16 cellular contexts compared by ENCODE assay signal in genomic region chr16:88519938-88520653, GRCh38. TPM values are rescaled to one million over a fixed set of nuclear protein-coding genes. Genes with fewer than 3 reads are reported as not detected.
DNase-seq lines count a peak whose midpoint lies in the region; ATAC-seq and TF ChIP-seq lines count a peak whose summit lies in the region.
"Had no signal": no experiment of that assay in that cellular context is flagged by ENCODE, and none has a peak within 500 bp of the region (broad histone marks: within the 10 kb centered on the region; RNA-seq: fewer than 3 reads in every experiment).

No MANE protein-coding gene starts in this region.

- no peaks in the 10 kb centered on the region for H3K9me3 Mint-ChIP-seq in stimulated activated naive CD8-positive, alpha-beta T cell treated with anti-CD3 and anti-CD28 coated beads, Interleukin-15, Interleukin-2, amounts not matched to agents 100 ng/mL and 50 ng/mL, for 24 hours
- peaks cover 8% of the 10 kb centered on the region for H3K9me3 Mint-ChIP-seq in activated T-helper 1 cell treated with anti-CD3 and anti-CD28 coated beads, Interleukin-12 subunit alpha, Interleukin-12 subunit beta, Interleukin-2, Interleukin-4 antibody, amounts not matched to agents 30 ng/mL and 10 ng/mL and 1 ng/mL, durations not matched to agents 14 hours and 24 hours and 36 hours
- H3K9me3 Mint-ChIP-seq in progenitor cell of endocrine pancreas (ENCODE audit: low read depth), result no peaks in the 10 kb centered on the region

- no peak overlapping the region for H3K27ac ChIP-seq in body of pancreas
- H3K27ac ChIP-seq: A549, C4-2B had no signal

- no peak for ATAC-seq in stimulated activated naive CD8-positive, alpha-beta T cell treated with anti-CD3 and anti-CD28 coated beads, Interleukin-15, Interleukin-2, amounts not matched to agents 100 U/mL and 50 U/mL, for 24 hours
- ATAC-seq in GM21528 (IDR thresholded peaks at IDR 0.05; ENCODE audit: low FRiP score, unreplicated experiment), result no peak
- ATAC-seq in body of pancreas, result no peak

- no peaks in the 10 kb centered on the region for H3K4me1 Mint-ChIP-seq in stimulated activated naive CD8-positive, alpha-beta T cell treated with anti-CD3 and anti-CD28 coated beads, Interleukin-15, Interleukin-2, amounts not matched to agents 100 ng/mL and 50 ng/mL, for 24 hours (ENCODE audit: low read depth)
- H3K4me1 Mint-ChIP-seq in activated T-helper 1 cell treated with anti-CD3 and anti-CD28 coated beads, Interleukin-12 subunit alpha, Interleukin-12 subunit beta, Interleukin-2, Interleukin-4 antibody, amounts not matched to agents 30 ng/mL and 10 ng/mL and 1 ng/mL, durations not matched to agents 14 hours and 24 hours and 36 hours (ENCODE audit: low read depth), result no peaks in the 10 kb centered on the region
- H3K4me1 Mint-ChIP-seq in progenitor cell of endocrine pancreas (ENCODE audit: low read depth), result peaks cover 20% of the 10 kb centered on the region

- intact Hi-C loops in activated T-helper 1 cell treated with anti-CD3 and anti-CD28 coated beads, Interleukin-12 subunit alpha, Interleukin-12 subunit beta, Interleukin-2, Interleukin-4 antibody, amounts not matched to agents 30 ng/mL and 10 ng/mL and 1 ng/mL, durations not matched to agents 14 hours and 24 hours and 36 hours (cut with micrococcal nuclease), result no loop called here
- intact Hi-C loops in body of pancreas (cut with DNase I), result no loop called here

- H3K4me3 Mint-ChIP-seq in stimulated activated naive CD8-positive, alpha-beta T cell treated with anti-CD3 and anti-CD28 coated beads, Interleukin-15, Interleukin-2, amounts not matched to agents 100 ng/mL and 50 ng/mL, for 24 hours, result no peak overlapping the region
- no peak overlapping the region for H3K4me3 Mint-ChIP-seq in activated T-helper 1 cell treated with anti-CD3 and anti-CD28 coated beads, Interleukin-12 subunit alpha, Interleukin-12 subunit beta, Interleukin-2, Interleukin-4 antibody, amounts not matched to agents 30 ng/mL and 10 ng/mL and 1 ng/mL, durations not matched to agents 14 hours and 24 hours and 36 hours
- no peak overlapping the region for H3K4me3 Mint-ChIP-seq in progenitor cell of endocrine pancreas (ENCODE audit: low read depth)
- H3K4me3 Mint-ChIP-seq: HFFc6 had no signal

- H3K27ac Mint-ChIP-seq in stimulated activated naive CD8-positive, alpha-beta T cell treated with anti-CD3 and anti-CD28 coated beads, Interleukin-15, Interleukin-2, amounts not matched to agents 100 ng/mL and 50 ng/mL, for 24 hours, result peak overlapping the region; percentile 7
- peak overlapping the region; percentile 14 for H3K27ac Mint-ChIP-seq in activated T-helper 1 cell treated with anti-CD3 and anti-CD28 coated beads, Interleukin-12 subunit alpha, Interleukin-12 subunit beta, Interleukin-2, Interleukin-4 antibody, amounts not matched to agents 30 ng/mL and 10 ng/mL and 1 ng/mL, durations not matched to agents 14 hours and 24 hours and 36 hours
- H3K27ac Mint-ChIP-seq in progenitor cell of endocrine pancreas, result peak overlapping the region; percentile 85
- H3K27ac Mint-ChIP-seq: HFFc6 had no signal

- H3K9me3 ChIP-seq in body of pancreas, result no peaks in the 10 kb centered on the region
- H3K9me3 ChIP-seq: A549, BE2C, HAP-1 had no signal

- no peak overlapping the region for H3K4me3 ChIP-seq in body of pancreas
- H3K4me3 ChIP-seq: A549, HAP-1 had no signal

- no peaks in the 10 kb centered on the region for H3K27me3 Mint-ChIP-seq in stimulated activated naive CD8-positive, alpha-beta T cell treated with anti-CD3 and anti-CD28 coated beads, Interleukin-15, Interleukin-2, amounts not matched to agents 100 ng/mL and 50 ng/mL, for 24 hours
- no peaks in the 10 kb centered on the region for H3K27me3 Mint-ChIP-seq in activated T-helper 1 cell treated with anti-CD3 and anti-CD28 coated beads, Interleukin-12 subunit alpha, Interleukin-12 subunit beta, Interleukin-2, Interleukin-4 antibody, amounts not matched to agents 30 ng/mL and 10 ng/mL and 1 ng/mL, durations not matched to agents 14 hours and 24 hours and 36 hours (ENCODE audit: insufficient read depth)
- no peaks in the 10 kb centered on the region for H3K27me3 Mint-ChIP-seq in progenitor cell of endocrine pancreas
- H3K27me3 Mint-ChIP-seq: CD4-positive, alpha-beta memory T cell had no signal

- H3K36me3 ChIP-seq in body of pancreas (replicated peaks in 1 of 2; ENCODE audit: insufficient read depth in 1 of 2, low read depth in 2 of 2), result no peaks in the 10 kb centered on the region
- H3K36me3 ChIP-seq: BE2C, HAP-1 had no signal

- peaks cover 15% of the 10 kb centered on the region for H3K36me3 Mint-ChIP-seq in stimulated activated naive CD8-positive, alpha-beta T cell treated with anti-CD3 and anti-CD28 coated beads, Interleukin-15, Interleukin-2, amounts not matched to agents 100 ng/mL and 50 ng/mL, for 24 hours (ENCODE audit: low read depth)
- peaks cover 4% of the 10 kb centered on the region for H3K36me3 Mint-ChIP-seq in activated T-helper 1 cell treated with anti-CD3 and anti-CD28 coated beads, Interleukin-12 subunit alpha, Interleukin-12 subunit beta, Interleukin-2, Interleukin-4 antibody, amounts not matched to agents 30 ng/mL and 10 ng/mL and 1 ng/mL, durations not matched to agents 14 hours and 24 hours and 36 hours (ENCODE audit: low read depth)
- H3K36me3 Mint-ChIP-seq in progenitor cell of endocrine pancreas (ENCODE audit: insufficient read depth), result peaks cover 28% of the 10 kb centered on the region

- 96 to 97% methylated on average over 3 of the region's 3 CpGs for WGBS in body of pancreas, 2 donors

- no peak for TF ChIP-seq POLR2A in body of pancreas (IDR thresholded peaks at IDR 0.05)

- DNase-seq in stimulated activated naive CD8-positive, alpha-beta T cell treated with anti-CD3 and anti-CD28 coated beads, Interleukin-15, Interleukin-2, amounts not matched to agents 100 U/mL and 50 U/mL, for 24 hours, result no peak
- no peak for DNase-seq in activated T-helper 1 cell treated with anti-CD3 and anti-CD28 coated beads, Interleukin-12 subunit alpha, Interleukin-12 subunit beta, Interleukin-2, Interleukin-4 antibody, amounts not matched to agents 30 ng/mL and 10 ng/mL and 1 ng/mL, durations not matched to agents 14 hours and 24 hours and 36 hours (ENCODE audit: low spot score)
- DNase-seq in progenitor cell of endocrine pancreas (ENCODE audit: low spot score, unreplicated experiment), result no peak
- DNase-seq in body of pancreas, result no peak
- DNase-seq: BE2C; CD4-positive, alpha-beta memory T cell; COR-L47; DMS153; DMS79 treated with DMSO at 0.1 percent for 48 hours; EL; HFFc6 had no signal

- TF ChIP-seq CTCF in progenitor cell of endocrine pancreas (IDR thresholded peaks at IDR 0.05; ENCODE audit: unreplicated experiment) (no peak), body of pancreas (IDR thresholded peaks at IDR 0.05) (no peak)

- H3K27me3 ChIP-seq in body of pancreas, result no peaks in the 10 kb centered on the region
- H3K27me3 ChIP-seq: BE2C had no signal

- peaks cover 14% of the 10 kb centered on the region for H3K4me1 ChIP-seq in body of pancreas
- H3K4me1 ChIP-seq: A549, BE2C, HAP-1 had no signal

RNA-seq across cellular contexts. Expression of gene ZC3H18, which starts 50.1 kb away (rescaled TPM):
- total RNA-seq in activated T-helper 1 cell treated with anti-CD3 and anti-CD28 coated beads, Interleukin-12 subunit alpha, Interleukin-12 subunit beta, Interleukin-2, Interleukin-4 antibody, amounts not matched to agents 30 ng/mL and 10 ng/mL and 1 ng/mL, durations not matched to agents 14 hours and 24 hours and 36 hours, result 115 and 116 TPM in 2 replicates
- 67.5 and 70.7 TPM in 2 replicates for total RNA-seq in progenitor cell of endocrine pancreas
- total RNA-seq in body of pancreas, result 10 to 100 TPM; 11.7 to 22.4 TPM

Comparison
In these comparisons a context has a peak if more than half of its experiments do, and no peak if none do; other contexts are left out.
1. H3K27ac Mint-ChIP-seq: peak in every context shown above with its lines; median percentile 85 in progenitor cell of endocrine pancreas; 14 in activated T-helper 1 cell treated with anti-CD3 and anti-CD28 coated beads, Interleukin-12 subunit alpha, Interleukin-12 subunit beta, Interleukin-2, Interleukin-4 antibody, amounts not matched to agents 30 ng/mL and 10 ng/mL and 1 ng/mL, durations not matched to agents 14 hours and 24 hours and 36 hours; 7 in stimulated activated naive CD8-positive, alpha-beta T cell treated with anti-CD3 and anti-CD28 coated beads, Interleukin-15, Interleukin-2, amounts not matched to agents 100 ng/mL and 50 ng/mL, for 24 hours.